ENCODE assay signal across 16 cellular contexts in the genomic region with DNA sequence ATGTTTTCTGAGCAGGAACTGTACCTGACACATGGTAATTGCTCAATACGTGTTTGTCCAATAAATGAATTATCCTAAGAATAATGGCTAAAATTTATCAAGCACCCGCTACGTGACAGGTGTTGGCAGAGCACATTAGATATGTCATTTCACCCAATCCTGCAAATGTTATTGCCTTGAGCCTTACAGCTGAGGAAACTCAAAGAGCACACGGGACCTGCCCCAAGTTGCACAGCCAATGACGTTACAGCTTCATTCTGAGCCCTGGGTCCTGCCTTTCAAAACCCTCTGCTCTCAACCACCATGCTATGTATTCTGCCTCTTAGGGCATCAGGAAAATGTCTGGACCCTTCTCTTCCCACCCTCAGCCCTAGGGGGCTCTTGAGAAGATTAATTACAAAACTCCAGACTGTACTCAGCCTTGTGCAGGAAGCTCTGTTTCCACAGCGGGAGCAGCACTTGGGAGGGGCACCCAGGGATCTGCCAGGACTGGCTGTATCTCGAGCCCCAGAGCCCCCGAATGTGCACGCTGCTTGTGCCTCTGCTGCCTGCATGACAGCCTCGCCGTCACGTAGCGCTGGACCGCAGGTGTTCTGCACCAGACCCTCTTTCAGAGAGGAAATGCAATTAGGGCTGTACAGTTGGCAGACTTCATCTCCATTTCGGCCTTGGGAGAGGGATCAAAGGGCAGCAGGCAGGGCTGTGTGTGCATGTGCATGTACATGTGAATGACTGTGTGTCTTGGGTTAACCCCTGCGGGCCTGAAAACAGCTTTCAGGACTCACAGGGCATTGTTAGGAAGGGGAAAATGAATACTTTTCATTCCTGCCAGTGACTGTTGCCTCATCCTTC.
DNase-seq lines count a peak whose midpoint lies in the region; ATAC-seq and TF ChIP-seq lines count a peak whose summit lies in the region.
"Had no signal": no experiment of that assay in that cellular context is flagged by ENCODE, and none has a peak within 500 bp of the region (broad histone marks: within the 10 kb centered on the region; RNA-seq: fewer than 3 reads in every experiment).

No MANE protein-coding gene starts in this region.

- WGBS in heart right ventricle, 2 donors: 73 to 75% methylated on average over 16 of the region's 16 CpGs

- H3K9me3 ChIP-seq in heart right ventricle: peaks cover 0 to 8% (median 0%) of the 10 kb centered on the region in 11 donors
- no peaks in the 10 kb centered on the region for H3K9me3 ChIP-seq in vagina
- H3K9me3 ChIP-seq: Caco-2 had no signal

- ATAC-seq in heart right ventricle: no peak
- no peak for ATAC-seq in HG02870 (IDR thresholded peaks at IDR 0.05; ENCODE audit: unreplicated experiment)
- ATAC-seq: HCT116 had no signal

- intact Hi-C loops in heart right ventricle (cut with DNase I): no loop called here
- intact Hi-C loops in vagina (cut with DNase I): no loop called here

- no peak for TF ChIP-seq CTCF in heart right ventricle (IDR thresholded peaks at IDR 0.05)
- TF ChIP-seq CTCF in vagina (IDR thresholded peaks at IDR 0.05): no peak

- H3K27me3 ChIP-seq in heart right ventricle (peaks cover 0 to 25% (median 6%) of the 10 kb centered on the region in 7 donors), vagina (no peaks in the 10 kb centered on the region)

- TF ChIP-seq POLR2A in vagina (IDR thresholded peaks at IDR 0.05): no peak

- no peak overlapping the region for H3K27ac ChIP-seq in heart right ventricle
- H3K27ac ChIP-seq in vagina: no peak overlapping the region
- H3K27ac ChIP-seq: C4-2B, PC-9, SK-N-MC had no signal

- H3K4me3 ChIP-seq in heart right ventricle (no peak overlapping the region), vagina (no peak overlapping the region)
- H3K4me3 ChIP-seq: PC-9, SK-N-MC had no signal

- H3K4me1 ChIP-seq in heart right ventricle (no peaks in the 10 kb centered on the region), vagina (no peaks in the 10 kb centered on the region)
- H3K4me1 ChIP-seq: Caco-2 had no signal

- no peaks in the 10 kb centered on the region for H3K36me3 ChIP-seq in heart right ventricle
- H3K36me3 ChIP-seq in vagina: no peaks in the 10 kb centered on the region

- DNase-seq in NCI-H1436 (lab: John Stamatoyannopoulos, UW) (peak; percentile 4), NCI-H1436 treated with DMSO at 0.1 percent for 48 hours (lab: John Stamatoyannopoulos, UW) (no peak), NCI-H774 (lab: John Stamatoyannopoulos, UW) (peak; percentile 62), left kidney (ENCODE audit: low read depth, low spot score) (peak; percentile 43), retina (peak; percentile 47), heart right ventricle (no peak), vagina (ENCODE audit: extremely low spot score in 2 of 2) (no peak)
- DNase-seq: Caco-2, GF-D8, MV-4-11, NCI-H1694 treated with DMSO at 0.1 percent for 48 hours, PC-9 had no signal

Comparison
In these comparisons a context has a peak if more than half of its experiments do, and no peak if none do; other contexts are left out.
1. DNase-seq: peak in NCI-H1436 (single experiment), NCI-H774 (single experiment), left kidney (single experiment) and retina (single experiment); none in NCI-H1436 treated with DMSO at 0.1 percent for 48 hours (single experiment), heart right ventricle (0 of 2) and vagina (0 of 2).